In genomic region chr10:129097776-129098175, GRCh38 we compare ENCODE assay signal across 23 cellular contexts.
"Had no signal": no experiment of that assay in that cellular context is flagged by ENCODE, and none has a peak within 500 bp of the region (broad histone marks: within the 10 kb centered on the region; RNA-seq: fewer than 3 reads in every experiment).

No MANE protein-coding gene starts in this region.

- H3K4me1 Mint-ChIP-seq: endodermal cell; stimulated activated naive B cell treated with anti-CD40 and anti-IgM and Interleukin-4, amounts not matched to agents 10 μg/mL and 1 μg/mL and 100 μg/mL, for 72 hours had no signal

- H3K27ac Mint-ChIP-seq: endodermal cell; naive thymus-derived CD4-positive, alpha-beta T cell; stimulated activated naive B cell treated with anti-CD40 and anti-IgM and Interleukin-4, amounts not matched to agents 10 μg/mL and 1 μg/mL and 100 μg/mL, for 72 hours had no signal

- DNase-seq: caudate nucleus; effector CD4-positive, alpha-beta T cell; endodermal cell; erythroblast; foreskin fibroblast; kidney; left colon; mammary epithelial cell; naive thymus-derived CD4-positive, alpha-beta T cell; nephron progenitor cell; psoas muscle; retina; stimulated activated CD4-positive, alpha-beta T cell treated with anti-CD3 and anti-CD28 coated beads, Interleukin-2, amount 100 ng/mL, for 24 hours; stimulated activated CD4-positive, alpha-beta T cell treated with anti-CD3 and anti-CD28 coated beads, Interleukin-4, amount 100 ng/mL, for 4 hours; stimulated activated naive B cell treated with anti-CD40 and anti-IgM and Interleukin-4, amounts not matched to agents 10 μg/mL and 1 μg/mL and 100 μg/mL, for 72 hours; stomach; tibial artery had no signal

- H3K27ac ChIP-seq: coronary artery, gastroesophageal sphincter, hepatocyte, psoas muscle, skin epidermis, stomach, tibial artery, upper lobe of left lung had no signal

- H3K27me3 ChIP-seq: gastroesophageal sphincter, hepatocyte, stomach, tibial artery, upper lobe of left lung had no signal

- H3K9me3 ChIP-seq: gastroesophageal sphincter, psoas muscle, stomach, tibial artery, upper lobe of left lung had no signal

- H3K36me3 ChIP-seq: gastroesophageal sphincter, stomach, tibial artery, upper lobe of left lung had no signal

- ATAC-seq: gastroesophageal sphincter; left colon; naive thymus-derived CD4-positive, alpha-beta T cell; psoas muscle; sciatic nerve; stimulated activated naive B cell treated with anti-CD40 and anti-IgM and Interleukin-4, amounts not matched to agents 10 μg/mL and 1 μg/mL and 100 μg/mL, for 72 hours had no signal

- H3K79me2 ChIP-seq: hepatocyte had no signal

- H3K36me3 Mint-ChIP-seq: stimulated activated naive B cell treated with anti-CD40 and anti-IgM and Interleukin-4, amounts not matched to agents 10 μg/mL and 1 μg/mL and 100 μg/mL, for 72 hours had no signal

- H3K4me2 ChIP-seq: hepatocyte had no signal

- H2AFZ ChIP-seq: hepatocyte had no signal

- H3K4me3 Mint-ChIP-seq: endodermal cell; naive thymus-derived CD4-positive, alpha-beta T cell; nephron progenitor cell; stimulated activated naive B cell treated with anti-CD40 and anti-IgM and Interleukin-4, amounts not matched to agents 10 μg/mL and 1 μg/mL and 100 μg/mL, for 72 hours had no signal

- H3K4me1 ChIP-seq: psoas muscle had no signal

- H3K27me3 Mint-ChIP-seq: stimulated activated naive B cell treated with anti-CD40 and anti-IgM and Interleukin-4, amounts not matched to agents 10 μg/mL and 1 μg/mL and 100 μg/mL, for 72 hours had no signal

- H3K4me3 ChIP-seq: coronary artery, gastroesophageal sphincter, hepatocyte, psoas muscle, skin epidermis, stomach, tibial artery, upper lobe of left lung had no signal
